ENCODE assay signal across 8 cellular contexts in genomic region chr9:109320338-109320733, GRCh38. TPM values are rescaled to one million over a fixed set of nuclear protein-coding genes. Genes with fewer than 3 reads are reported as not detected.
DNase-seq lines count a peak whose midpoint lies in the region; ATAC-seq and TF ChIP-seq lines count a peak whose summit lies in the region.

No MANE protein-coding gene starts in this region.

- H3K27me3 ChIP-seq in suprapubic skin, result peaks cover 12% of the 10 kb centered on the region

- no peak for TF ChIP-seq POLR2A in suprapubic skin (IDR thresholded peaks at IDR 0.05)

- H3K9me3 ChIP-seq in suprapubic skin, result no peaks in the 10 kb centered on the region

- peak; percentile 19 for ATAC-seq in GM19438 (IDR thresholded peaks at IDR 0.05; ENCODE audit: low read depth, unreplicated experiment)
- peak; percentile 26 for ATAC-seq in HG03159 (IDR thresholded peaks at IDR 0.05; ENCODE audit: unreplicated experiment)

- H3K36me3 ChIP-seq in suprapubic skin, result no peaks in the 10 kb centered on the region

- H3K4me1 ChIP-seq in suprapubic skin, result peaks cover 44% of the 10 kb centered on the region

- no peak overlapping the region for H3K27ac ChIP-seq in suprapubic skin

- TF ChIP-seq EP300 in suprapubic skin (IDR thresholded peaks at IDR 0.05), result no peak

- whole genome bisulfite sequencing in suprapubic skin, result no CpG with 5 or more reads among the region's 75 CpGs

- DNase-seq in Daoy (ENCODE audit: low read depth), result peak; percentile 66
- no peak for DNase-seq in choroid plexus epithelial cell (ENCODE audit: low read depth)
- DNase-seq in suprapubic skin (ENCODE audit: low spot score in 2 of 2), result no peak
- DNase-seq in NCI-H187 (lab: John Stamatoyannopoulos, UW), result no peak
- DNase-seq in SHP77 treated with DMSO at 0.1 percent for 48 hours (lab: John Stamatoyannopoulos, UW), result no peak
- DNase-seq in NCI-H1105 (lab: John Stamatoyannopoulos, UW), result no peak

- no peak for TF ChIP-seq CTCF in choroid plexus epithelial cell (conservative IDR thresholded peaks at IDR 0.05; ENCODE audit: low read depth, low read length)
- no peak for TF ChIP-seq CTCF in suprapubic skin (IDR thresholded peaks at IDR 0.05)

- H3K4me3 ChIP-seq in choroid plexus epithelial cell (ENCODE audit: low read depth, low read length) (peak overlapping the region; percentile 60), suprapubic skin (peak overlapping the region; percentile 61)

RNA-seq across cellular contexts. Expression of gene EPB41L4B, which starts 0.5 kb away (rescaled TPM):
- total RNA-seq in Daoy (2014; rRNA removed; shearing (Covaris generic)), result 12.9 and 14.0 TPM in 2 replicates
- 10 to 100 TPM; 22.4 to 27.4 (median 25.1) TPM for total RNA-seq in suprapubic skin
